10 cellular contexts compared by ENCODE assay signal in genomic region chr16:3509470-3509928, GRCh38. TPM values are rescaled to one million over a fixed set of nuclear protein-coding genes. Genes with fewer than 3 reads are reported as not detected.
DNase-seq lines count a peak whose midpoint lies in the region; ATAC-seq and TF ChIP-seq lines count a peak whose summit lies in the region.
"Had no signal": no experiment of that assay in that cellular context is flagged by ENCODE, and none has a peak within 500 bp of the region (broad histone marks: within the 10 kb centered on the region; RNA-seq: fewer than 3 reads in every experiment).

No MANE protein-coding gene starts in this region.

- peaks cover 30% of the 10 kb centered on the region for H3K4me1 ChIP-seq in effector memory CD4-positive, alpha-beta T cell (ENCODE audit: control insufficient read depth, insufficient read depth, low read length, poor library complexity, severe bottlenecking)

- no peaks in the 10 kb centered on the region for H3K27me3 ChIP-seq in effector memory CD4-positive, alpha-beta T cell (replicated peaks; ENCODE audit: control insufficient read depth, insufficient read depth, low read length, poor library complexity, severe bottlenecking)
- H3K27me3 ChIP-seq in WERI-Rb-1 (ENCODE audit: insufficient read depth, low read depth, severe bottlenecking): no peaks in the 10 kb centered on the region

- TF ChIP-seq CTCF in WERI-Rb-1 (IDR thresholded peaks at IDR 0.05; ENCODE audit: low read depth, low read length): no peak

- no peaks in the 10 kb centered on the region for H3K9me3 ChIP-seq in effector memory CD4-positive, alpha-beta T cell (ENCODE audit: control insufficient read depth, low read length)
- H3K9me3 ChIP-seq in WERI-Rb-1 (ENCODE audit: severe bottlenecking): no peaks in the 10 kb centered on the region

- H3K27me3 Mint-ChIP-seq in activated CD4-positive, alpha-beta memory T cell treated with anti-CD3 and anti-CD28 coated beads for 36 hours: no peaks in the 10 kb centered on the region

- ATAC-seq in HG02885 (IDR thresholded peaks at IDR 0.05; ENCODE audit: poor library complexity, unreplicated experiment): peak; percentile 74
- ATAC-seq in HG03469 (IDR thresholded peaks at IDR 0.05; ENCODE audit: unreplicated experiment): no peak
- ATAC-seq in HG02981 (IDR thresholded peaks at IDR 0.05; ENCODE audit: unreplicated experiment): no peak

- peak; percentile 91 for DNase-seq in activated CD4-positive, alpha-beta memory T cell treated with anti-CD3 and anti-CD28 coated beads for 36 hours
- DNase-seq in effector memory CD4-positive, alpha-beta T cell: peak; percentile 41 to 60 (median 53)
- peak; percentile 42 to 47 for DNase-seq in stimulated activated CD8-positive, alpha-beta memory T cell treated with anti-CD3 and anti-CD28 coated beads, Interleukin-2, amount 100 ng/mL, for 1 hour (ENCODE audit: low read depth in 2 of 2)
- DNase-seq in WERI-Rb-1 (no peak), cerebellar nuclear complex (lab: John Stamatoyannopoulos, UW) (no peak)

- H3K4me3 ChIP-seq in effector memory CD4-positive, alpha-beta T cell (ENCODE audit: insufficient read depth, low read depth, low read length, poor library complexity, severe bottlenecking): no peak overlapping the region
- no peak overlapping the region for H3K4me3 ChIP-seq in WERI-Rb-1 (ENCODE audit: low read depth, low read length)

- H3K36me3 ChIP-seq in effector memory CD4-positive, alpha-beta T cell (ENCODE audit: control insufficient read depth, insufficient read depth, low read length): peaks cover 16% of the 10 kb centered on the region
- peaks cover 69% of the 10 kb centered on the region for H3K36me3 ChIP-seq in WERI-Rb-1

- H3K27ac ChIP-seq in effector memory CD4-positive, alpha-beta T cell (ENCODE audit: insufficient read depth, low read length, poor library complexity, severe bottlenecking): peak overlapping the region; percentile 59
- H3K27ac ChIP-seq in WERI-Rb-1: no peak overlapping the region

- CTCF ChIA-PET in activated CD4-positive, alpha-beta memory T cell treated with anti-CD3 and anti-CD28 coated beads for 36 hours (lab: Charles Lee): interaction anchor here (0.6 to 1.2 kb wide), 3 partner anchors 17 to 76 kb away, joined by 3 read pairs; no protein-coding TSS in a partner anchor

- H3K4me3 Mint-ChIP-seq in activated CD4-positive, alpha-beta memory T cell treated with anti-CD3 and anti-CD28 coated beads for 36 hours: no peak overlapping the region

- H3K4me1 Mint-ChIP-seq in activated CD4-positive, alpha-beta memory T cell treated with anti-CD3 and anti-CD28 coated beads for 36 hours (ENCODE audit: low read depth): peaks cover 58% of the 10 kb centered on the region

- H3K36me3 Mint-ChIP-seq in activated CD4-positive, alpha-beta memory T cell treated with anti-CD3 and anti-CD28 coated beads for 36 hours: peaks cover 46% of the 10 kb centered on the region

- no peaks in the 10 kb centered on the region for H3K9me3 Mint-ChIP-seq in activated CD4-positive, alpha-beta memory T cell treated with anti-CD3 and anti-CD28 coated beads for 36 hours

- POLR2A ChIA-PET in activated CD4-positive, alpha-beta memory T cell treated with anti-CD3 and anti-CD28 coated beads for 36 hours (lab: Charles Lee): interaction anchor here (0.6 to 1.2 kb wide), 3 partner anchors 53 to 369 kb away, joined by 3 to 4 read pairs (median 3); no protein-coding TSS in a partner anchor

- peak overlapping the region; percentile 86 for H3K27ac Mint-ChIP-seq in activated CD4-positive, alpha-beta memory T cell treated with anti-CD3 and anti-CD28 coated beads for 36 hours

- intact Hi-C loops in activated CD4-positive, alpha-beta memory T cell treated with anti-CD3 and anti-CD28 coated beads for 36 hours (cut with micrococcal nuclease): loop anchor here (10.0 kb wide), 1 partner anchor 65 kb away; the partner anchor contains the start of gene NLRC3

RNA-seq across cellular contexts. Expression of gene CLUAP1, which starts 8.7 kb away (rescaled TPM):
- total RNA-seq in activated CD4-positive, alpha-beta memory T cell treated with anti-CD3 and anti-CD28 coated beads for 36 hours: 10 to 100 TPM; 17.6 to 21.0 TPM

RNA-seq across cellular contexts. Expression of gene C16orf90, which starts 14.2 kb away (rescaled TPM):
- not detected for total RNA-seq in activated CD4-positive, alpha-beta memory T cell treated with anti-CD3 and anti-CD28 coated beads for 36 hours
- total RNA-seq: liver, urinary bladder had no signal

Comparison
In these comparisons a context has a peak if more than half of its experiments do, and no peak if none do; other contexts are left out.
1. DNase-seq: peak in activated CD4-positive, alpha-beta memory T cell treated with anti-CD3 and anti-CD28 coated beads for 36 hours (single experiment), effector memory CD4-positive, alpha-beta T cell (3 of 3) and stimulated activated CD8-positive, alpha-beta memory T cell treated with anti-CD3 and anti-CD28 coated beads, Interleukin-2, amount 100 ng/mL, for 1 hour (2 of 2); none in WERI-Rb-1 (single experiment) and cerebellar nuclear complex (0 of 2).